1 cellular context compared by ENCODE assay signal in the genomic region with DNA sequence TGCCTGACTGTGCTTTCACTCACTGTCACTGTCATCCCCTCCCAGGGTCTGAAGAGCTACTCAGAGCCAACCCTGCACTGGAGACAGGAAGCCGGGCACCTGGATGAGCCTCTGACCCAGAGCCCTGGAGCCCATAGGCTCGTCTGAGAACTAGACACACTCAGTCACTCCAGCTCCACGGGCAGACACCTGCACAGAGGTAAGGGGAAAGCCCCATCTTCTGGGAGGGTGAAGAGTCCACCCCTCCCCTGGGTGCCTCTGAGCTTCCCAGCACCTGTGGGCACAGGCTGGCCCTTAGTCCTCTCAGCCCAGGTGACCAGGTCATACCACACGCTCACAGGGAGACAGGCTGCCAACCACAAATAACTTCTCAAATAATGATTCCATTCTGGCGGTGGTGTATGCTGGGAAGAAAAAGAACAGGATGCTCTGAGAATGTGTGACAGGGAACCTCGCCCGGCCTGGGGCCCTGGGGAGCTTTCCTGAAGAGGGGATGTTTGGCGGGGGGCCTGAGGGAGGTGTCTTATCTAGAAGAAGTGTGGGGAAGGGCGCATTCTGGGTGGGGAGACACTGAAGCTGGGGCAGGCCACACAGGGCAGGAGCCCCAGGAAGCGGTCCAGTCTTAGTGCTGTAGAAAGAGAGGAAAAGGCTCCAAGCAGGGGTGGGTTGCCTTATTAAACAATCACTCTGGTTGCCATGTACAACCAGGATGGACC.
TF ChIP-seq lines count a peak whose summit lies in the region.

No MANE protein-coding gene starts in this region.

TF ChIP-seq in WTC11, 78 proteins besides CTCF, POLR2A, EP300 and RAD21 (continued from another document):
- TF ChIP-seq, protein P1, sequence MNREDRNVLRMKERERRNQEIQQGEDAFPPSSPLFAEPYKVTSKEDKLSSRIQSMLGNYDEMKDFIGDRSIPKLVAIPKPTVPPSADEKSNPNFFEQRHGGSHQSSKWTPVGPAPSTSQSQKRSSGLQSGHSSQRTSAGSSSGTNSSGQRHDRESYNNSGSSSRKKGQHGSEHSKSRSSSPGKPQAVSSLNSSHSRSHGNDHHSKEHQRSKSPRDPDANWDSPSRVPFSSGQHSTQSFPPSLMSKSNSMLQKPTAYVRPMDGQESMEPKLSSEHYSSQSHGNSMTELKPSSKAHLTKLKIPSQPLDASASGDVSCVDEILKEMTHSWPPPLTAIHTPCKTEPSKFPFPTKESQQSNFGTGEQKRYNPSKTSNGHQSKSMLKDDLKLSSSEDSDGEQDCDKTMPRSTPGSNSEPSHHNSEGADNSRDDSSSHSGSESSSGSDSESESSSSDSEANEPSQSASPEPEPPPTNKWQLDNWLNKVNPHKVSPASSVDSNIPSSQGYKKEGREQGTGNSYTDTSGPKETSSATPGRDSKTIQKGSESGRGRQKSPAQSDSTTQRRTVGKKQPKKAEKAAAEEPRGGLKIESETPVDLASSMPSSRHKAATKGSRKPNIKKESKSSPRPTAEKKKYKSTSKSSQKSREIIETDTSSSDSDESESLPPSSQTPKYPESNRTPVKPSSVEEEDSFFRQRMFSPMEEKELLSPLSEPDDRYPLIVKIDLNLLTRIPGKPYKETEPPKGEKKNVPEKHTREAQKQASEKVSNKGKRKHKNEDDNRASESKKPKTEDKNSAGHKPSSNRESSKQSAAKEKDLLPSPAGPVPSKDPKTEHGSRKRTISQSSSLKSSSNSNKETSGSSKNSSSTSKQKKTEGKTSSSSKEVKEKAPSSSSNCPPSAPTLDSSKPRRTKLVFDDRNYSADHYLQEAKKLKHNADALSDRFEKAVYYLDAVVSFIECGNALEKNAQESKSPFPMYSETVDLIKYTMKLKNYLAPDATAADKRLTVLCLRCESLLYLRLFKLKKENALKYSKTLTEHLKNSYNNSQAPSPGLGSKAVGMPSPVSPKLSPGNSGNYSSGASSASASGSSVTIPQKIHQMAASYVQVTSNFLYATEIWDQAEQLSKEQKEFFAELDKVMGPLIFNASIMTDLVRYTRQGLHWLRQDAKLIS (CRISPR knock-in tag; IDR thresholded peaks at IDR 0.05; ENCODE audit: borderline replicate concordance) = no peak
- TF ChIP-seq FOXJ3 (CRISPR knock-in tag; IDR thresholded peaks at IDR 0.05; ENCODE audit: borderline replicate concordance) (no peak), SOX15 (CRISPR knock-in tag; IDR thresholded peaks at IDR 0.05) (no peak), ESRRA (CRISPR knock-in tag; IDR thresholded peaks at IDR 0.05; ENCODE audit: borderline replicate concordance) (no peak), TEAD4 (CRISPR knock-in tag; IDR thresholded peaks at IDR 0.05) (no peak), SMAD4 (CRISPR knock-in tag; IDR thresholded peaks at IDR 0.05) (no peak), SP1 (CRISPR knock-in tag; conservative IDR thresholded peaks at IDR 0.05) (no peak)
- TF ChIP-seq, protein P2, sequence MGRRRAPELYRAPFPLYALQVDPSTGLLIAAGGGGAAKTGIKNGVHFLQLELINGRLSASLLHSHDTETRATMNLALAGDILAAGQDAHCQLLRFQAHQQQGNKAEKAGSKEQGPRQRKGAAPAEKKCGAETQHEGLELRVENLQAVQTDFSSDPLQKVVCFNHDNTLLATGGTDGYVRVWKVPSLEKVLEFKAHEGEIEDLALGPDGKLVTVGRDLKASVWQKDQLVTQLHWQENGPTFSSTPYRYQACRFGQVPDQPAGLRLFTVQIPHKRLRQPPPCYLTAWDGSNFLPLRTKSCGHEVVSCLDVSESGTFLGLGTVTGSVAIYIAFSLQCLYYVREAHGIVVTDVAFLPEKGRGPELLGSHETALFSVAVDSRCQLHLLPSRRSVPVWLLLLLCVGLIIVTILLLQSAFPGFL (CRISPR knock-in tag; IDR thresholded peaks at IDR 0.05; ENCODE audit: borderline replicate concordance) = no peak
- TF ChIP-seq, protein P3, sequence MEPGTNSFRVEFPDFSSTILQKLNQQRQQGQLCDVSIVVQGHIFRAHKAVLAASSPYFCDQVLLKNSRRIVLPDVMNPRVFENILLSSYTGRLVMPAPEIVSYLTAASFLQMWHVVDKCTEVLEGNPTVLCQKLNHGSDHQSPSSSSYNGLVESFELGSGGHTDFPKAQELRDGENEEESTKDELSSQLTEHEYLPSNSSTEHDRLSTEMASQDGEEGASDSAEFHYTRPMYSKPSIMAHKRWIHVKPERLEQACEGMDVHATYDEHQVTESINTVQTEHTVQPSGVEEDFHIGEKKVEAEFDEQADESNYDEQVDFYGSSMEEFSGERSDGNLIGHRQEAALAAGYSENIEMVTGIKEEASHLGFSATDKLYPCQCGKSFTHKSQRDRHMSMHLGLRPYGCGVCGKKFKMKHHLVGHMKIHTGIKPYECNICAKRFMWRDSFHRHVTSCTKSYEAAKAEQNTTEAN (CRISPR knock-in tag; IDR thresholded peaks at IDR 0.05) = no peak
- TF ChIP-seq, protein P4, sequence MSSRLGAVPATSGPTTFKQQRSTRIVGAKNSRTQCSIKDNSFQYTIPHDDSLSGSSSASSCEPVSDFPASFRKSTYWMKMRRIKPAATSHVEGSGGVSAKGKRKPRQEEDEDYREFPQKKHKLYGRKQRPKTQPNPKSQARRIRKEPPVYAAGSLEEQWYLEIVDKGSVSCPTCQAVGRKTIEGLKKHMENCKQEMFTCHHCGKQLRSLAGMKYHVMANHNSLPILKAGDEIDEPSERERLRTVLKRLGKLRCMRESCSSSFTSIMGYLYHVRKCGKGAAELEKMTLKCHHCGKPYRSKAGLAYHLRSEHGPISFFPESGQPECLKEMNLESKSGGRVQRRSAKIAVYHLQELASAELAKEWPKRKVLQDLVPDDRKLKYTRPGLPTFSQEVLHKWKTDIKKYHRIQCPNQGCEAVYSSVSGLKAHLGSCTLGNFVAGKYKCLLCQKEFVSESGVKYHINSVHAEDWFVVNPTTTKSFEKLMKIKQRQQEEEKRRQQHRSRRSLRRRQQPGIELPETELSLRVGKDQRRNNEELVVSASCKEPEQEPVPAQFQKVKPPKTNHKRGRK (CRISPR knock-in tag; IDR thresholded peaks at IDR 0.05; ENCODE audit: borderline replicate concordance) = no peak
- TF ChIP-seq, protein P5, sequence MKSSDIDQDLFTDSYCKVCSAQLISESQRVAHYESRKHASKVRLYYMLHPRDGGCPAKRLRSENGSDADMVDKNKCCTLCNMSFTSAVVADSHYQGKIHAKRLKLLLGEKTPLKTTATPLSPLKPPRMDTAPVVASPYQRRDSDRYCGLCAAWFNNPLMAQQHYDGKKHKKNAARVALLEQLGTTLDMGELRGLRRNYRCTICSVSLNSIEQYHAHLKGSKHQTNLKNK (CRISPR knock-in tag; IDR thresholded peaks at IDR 0.05) = no peak
